Comparison of ENCODE assay signal across 34 cellular contexts in genomic region chr2:23292024-23292423, GRCh38.
DNase-seq lines count a peak whose midpoint lies in the region; ATAC-seq and TF ChIP-seq lines count a peak whose summit lies in the region.
"Had no signal": no experiment of that assay in that cellular context is flagged by ENCODE, and none has a peak within 500 bp of the region (broad histone marks: within the 10 kb centered on the region; RNA-seq: fewer than 3 reads in every experiment).

No MANE protein-coding gene starts in this region.

- no peak for DNase-seq in SK-N-SH
- peak; percentile 55 for DNase-seq in Karpas-422
- no peak for DNase-seq in endodermal cell
- DNase-seq in vagina (ENCODE audit: extremely low spot score in 2 of 2): peak; percentile 52 to 87
- DNase-seq in psoas muscle: no peak
- DNase-seq in upper lobe of right lung: no peak
- DNase-seq: activated CD4-positive, alpha-beta memory T cell treated with anti-CD3 and anti-CD28 coated beads for 36 hours; activated CD4-positive, alpha-beta T cell treated with anti-CD3 and anti-CD28 coated beads for 1 hour; activated naive CD4-positive, alpha-beta T cell; activated naive CD8-positive, alpha-beta T cell treated with anti-CD3 and anti-CD28 coated beads, Interleukin-2, amount 50 U/mL, for 24 hours; CD8-positive, alpha-beta memory T cell; DMS153; foreskin fibroblast; heart left ventricle; left ventricle myocardium superior; NCI-H1105; NCI-H187; NCI-H2171 treated with DMSO at 0.1 percent for 48 hours; NCI-H510A; OCI-M1; posterior cingulate gyrus; right cardiac atrium; stimulated activated CD4-positive, alpha-beta T cell treated with anti-CD3 and anti-CD28 coated beads, Interleukin-1b, Interleukin-23, amount 100 ng/mL, for 48 hours had no signal

- no peak overlapping the region for H3K4me3 ChIP-seq in SK-N-SH (ENCODE audit: low read depth in 2 of 2, low read length in 1 of 2)
- H3K4me3 ChIP-seq in Karpas-422 (ENCODE audit: low read length): no peak overlapping the region
- no peak overlapping the region for H3K4me3 ChIP-seq in endodermal cell (ENCODE audit: low read length)
- H3K4me3 ChIP-seq in vagina: no peak overlapping the region
- H3K4me3 ChIP-seq in psoas muscle: no peak overlapping the region
- H3K4me3 ChIP-seq in upper lobe of right lung: no peak overlapping the region
- H3K4me3 ChIP-seq: coronary artery, esophagus muscularis mucosa, GM23338, heart left ventricle, SK-N-MC, thoracic aorta, uterus had no signal

- H3K27ac ChIP-seq in SK-N-SH (ENCODE audit: low read depth in 2 of 2, low read length in 1 of 2) (no peak overlapping the region), Karpas-422 (ENCODE audit: low read length) (no peak overlapping the region), endodermal cell (ENCODE audit: low read depth, low read length) (no peak overlapping the region), vagina (no peak overlapping the region), psoas muscle (no peak overlapping the region), upper lobe of right lung (no peak overlapping the region)
- H3K27ac ChIP-seq: coronary artery, heart left ventricle, neutrophil, SK-N-MC, thoracic aorta had no signal

- H4K20me1 ChIP-seq in SK-N-SH (ENCODE audit: insufficient read depth) (no peaks in the 10 kb centered on the region), Karpas-422 (ENCODE audit: insufficient read depth, low read depth, low read length) (no peaks in the 10 kb centered on the region)

- no peak for TF ChIP-seq POLR2A in vagina (IDR thresholded peaks at IDR 0.05)

- H3K79me2 ChIP-seq in SK-N-SH (ENCODE audit: insufficient read depth): no peaks in the 10 kb centered on the region
- H3K79me2 ChIP-seq in Karpas-422 (ENCODE audit: low read length): no peaks in the 10 kb centered on the region

- ATAC-seq in SK-N-SH treated with all-trans-retinoic acid at 6 μM for 48 hours (no peak), HG02678 (IDR thresholded peaks at IDR 0.05; ENCODE audit: unreplicated experiment) (no peak), psoas muscle (no peak), upper lobe of right lung (no peak)
- ATAC-seq: activated naive CD8-positive, alpha-beta T cell treated with anti-CD3 and anti-CD28 coated beads, Interleukin-2, amount 50 U/mL, for 24 hours; GM23338; left ventricle myocardium superior had no signal

- H3K4me3 Mint-ChIP-seq in endodermal cell: no peak overlapping the region
- H3K4me3 Mint-ChIP-seq: activated CD4-positive, alpha-beta memory T cell treated with anti-CD3 and anti-CD28 coated beads for 36 hours; activated naive CD8-positive, alpha-beta T cell treated with anti-CD3 and anti-CD28 coated beads, Interleukin-2, amount 50 U/mL, for 24 hours; CD8-positive, alpha-beta memory T cell; GM23338; stimulated activated naive CD8-positive, alpha-beta T cell treated with anti-CD3 and anti-CD28 coated beads, Interleukin-15, Interleukin-2, amounts not matched to agents 100 ng/mL and 50 ng/mL, for 24 hours; T-helper 1 cell treated with Interleukin-12 subunit alpha and Interleukin-12 subunit beta and Interleukin-4 antibody, amounts not matched to agents 30 μg/mL and 1 μg/mL, for 36 hours had no signal

- no peak overlapping the region for H3K27ac Mint-ChIP-seq in endodermal cell
- H3K27ac Mint-ChIP-seq: activated CD4-positive, alpha-beta memory T cell treated with anti-CD3 and anti-CD28 coated beads for 36 hours; activated naive CD8-positive, alpha-beta T cell treated with anti-CD3 and anti-CD28 coated beads, Interleukin-2, amount 50 U/mL, for 24 hours; CD8-positive, alpha-beta memory T cell; GM23338; stimulated activated naive CD8-positive, alpha-beta T cell treated with anti-CD3 and anti-CD28 coated beads, Interleukin-15, Interleukin-2, amounts not matched to agents 100 ng/mL and 50 ng/mL, for 24 hours; T-helper 1 cell treated with Interleukin-12 subunit alpha and Interleukin-12 subunit beta and Interleukin-4 antibody, amounts not matched to agents 30 μg/mL and 1 μg/mL, for 36 hours had no signal

- peaks cover 2 to 6% of the 10 kb centered on the region in 2 experiments for H3K4me1 ChIP-seq in SK-N-SH (ENCODE audit: control insufficient read depth in 1 of 2, insufficient read depth in 2 of 2, low read depth in 1 of 2, low read length in 1 of 2)
- H3K4me1 ChIP-seq in Karpas-422 (ENCODE audit: low read length): no peaks in the 10 kb centered on the region
- no peaks in the 10 kb centered on the region for H3K4me1 ChIP-seq in endodermal cell (ENCODE audit: control insufficient read depth, insufficient read depth, low read length)
- H3K4me1 ChIP-seq in vagina: peaks cover 34% of the 10 kb centered on the region
- H3K4me1 ChIP-seq in psoas muscle: peaks cover 3% of the 10 kb centered on the region
- peaks cover 21% of the 10 kb centered on the region for H3K4me1 ChIP-seq in upper lobe of right lung
- H3K4me1 ChIP-seq: uterus had no signal

- H3K9me3 ChIP-seq in SK-N-SH: no peaks in the 10 kb centered on the region
- no peaks in the 10 kb centered on the region for H3K9me3 ChIP-seq in Karpas-422 (ENCODE audit: low read length)
- no peaks in the 10 kb centered on the region for H3K9me3 ChIP-seq in endodermal cell (ENCODE audit: control insufficient read depth, low read length)
- H3K9me3 ChIP-seq in vagina: no peaks in the 10 kb centered on the region
- H3K9me3 ChIP-seq in psoas muscle: no peaks in the 10 kb centered on the region
- no peaks in the 10 kb centered on the region for H3K9me3 ChIP-seq in upper lobe of right lung
- H3K9me3 ChIP-seq: esophagus muscularis mucosa, heart left ventricle, neutrophil, thoracic aorta, uterus had no signal

- H3K4me2 ChIP-seq in SK-N-SH: no peak overlapping the region
- H3K4me2 ChIP-seq in Karpas-422 (ENCODE audit: low read depth, low read length, poor library complexity, severe bottlenecking): no peak overlapping the region
- H3K4me2 ChIP-seq: GM23338 had no signal

- POLR2A ChIA-PET in SK-N-SH (lab: Yijun Ruan, JAX): no interaction called here

- peaks cover 2% of the 10 kb centered on the region for H3K27me3 Mint-ChIP-seq in endodermal cell (ENCODE audit: insufficient read depth)

- no peak for TF ChIP-seq RAD21 in SK-N-SH (IDR thresholded peaks at IDR 0.05; ENCODE audit: low read length)

- no peak overlapping the region for H3K9ac ChIP-seq in SK-N-SH
- H3K9ac ChIP-seq in Karpas-422 (ENCODE audit: low read length): no peak overlapping the region
- H3K9ac ChIP-seq in endodermal cell (ENCODE audit: extremely low read depth, low read length, poor library complexity, severe bottlenecking): no peak overlapping the region

- no peaks in the 10 kb centered on the region; the same call in 1 of the 2 replicates for H3K27me3 ChIP-seq in SK-N-SH (ENCODE audit: insufficient read depth)
- H3K27me3 ChIP-seq in Karpas-422 (ENCODE audit: low read length): no peaks in the 10 kb centered on the region
- H3K27me3 ChIP-seq in endodermal cell (ENCODE audit: control insufficient read depth, insufficient read depth, low read length, poor library complexity, severe bottlenecking): no peaks in the 10 kb centered on the region
- H3K27me3 ChIP-seq in vagina: no peaks in the 10 kb centered on the region
- no peaks in the 10 kb centered on the region for H3K27me3 ChIP-seq in psoas muscle (ENCODE audit: insufficient read depth in 3 of 3, low read length in 2 of 3)
- H3K27me3 ChIP-seq in upper lobe of right lung: no peaks in the 10 kb centered on the region
- H3K27me3 ChIP-seq: esophagus muscularis mucosa, uterus had no signal

- CTCF ChIA-PET in SK-N-SH (lab: Yijun Ruan, JAX): interaction anchor here (0.8 to 2.1 kb wide), 2 partner anchors 35 to 323 kb away, joined by 3 to 4 read pairs; no protein-coding TSS in a partner anchor

- TF ChIP-seq EP300 in SK-N-SH (IDR thresholded peaks at IDR 0.05; ENCODE audit: borderline replicate concordance in 1 of 2, low read depth in 1 of 2, low read length in 1 of 2): no peak

- H3K36me3 Mint-ChIP-seq in endodermal cell (ENCODE audit: low read depth): no peaks in the 10 kb centered on the region
- H3K36me3 Mint-ChIP-seq: activated CD4-positive, alpha-beta memory T cell treated with anti-CD3 and anti-CD28 coated beads for 36 hours; CD8-positive, alpha-beta memory T cell had no signal

- H3K36me3 ChIP-seq in SK-N-SH (replicated peaks in 1 of 2; ENCODE audit: control insufficient read depth in 1 of 2, insufficient read depth in 2 of 2, low read length in 1 of 2) (no peaks in the 10 kb centered on the region), Karpas-422 (ENCODE audit: insufficient read depth, low read length) (no peaks in the 10 kb centered on the region), endodermal cell (ENCODE audit: control insufficient read depth, insufficient read depth, low read length) (no peaks in the 10 kb centered on the region), vagina (no peaks in the 10 kb centered on the region), psoas muscle (ENCODE audit: insufficient read depth in 1 of 2, low read depth in 1 of 2) (no peaks in the 10 kb centered on the region), upper lobe of right lung (no peaks in the 10 kb centered on the region)
- H3K36me3 ChIP-seq: esophagus muscularis mucosa, heart left ventricle, neutrophil, thoracic aorta, uterus had no signal

- peaks cover 6% of the 10 kb centered on the region for H3F3A ChIP-seq in SK-N-SH (replicated peaks; ENCODE audit: insufficient read depth)

- H2AFZ ChIP-seq in SK-N-SH (ENCODE audit: low read depth): no peak overlapping the region
- H2AFZ ChIP-seq in Karpas-422 (ENCODE audit: low read length): no peak overlapping the region
- H2AFZ ChIP-seq: GM23338 had no signal

- TF ChIP-seq CTCF in SK-N-SH (IDR thresholded peaks at IDR 0.05): 0 out of 2 replicates have a peak, but pooled peaks have one; percentile 11
- peak; percentile 63 for TF ChIP-seq CTCF in endodermal cell (conservative IDR thresholded peaks at IDR 0.05)
- TF ChIP-seq CTCF in vagina (IDR thresholded peaks at IDR 0.05): no peak
- TF ChIP-seq CTCF in psoas muscle (IDR thresholded peaks at IDR 0.05): no peak
- TF ChIP-seq CTCF in upper lobe of right lung (IDR thresholded peaks at IDR 0.05): no peak

- intact Hi-C loops in vagina (cut with DNase I): no loop called here
- intact Hi-C loops in psoas muscle (cut with DNase I): no loop called here
- intact Hi-C loops in upper lobe of right lung (cut with DNase I): no loop called here

- H3K9me2 ChIP-seq in SK-N-SH (no peaks in the 10 kb centered on the region), Karpas-422 (replicated peaks; ENCODE audit: insufficient read depth, low read length) (no peaks in the 10 kb centered on the region)

- WGBS in SK-N-SH (ENCODE audit: low lambda C conversion rate): 54% methylated on average over 3 of the region's 3 CpGs
- 93 to 100% methylated on average over 1 to 3 of the region's 3 CpGs for WGBS in endodermal cell (ENCODE audit: insufficient coverage in 1 of 2, insufficient read length in 1 of 2), 2 experiments
- WGBS in psoas muscle, 3 donors: 96 to 99% (median 98%) methylated on average over 3 of the region's 3 CpGs

- peaks cover 7% of the 10 kb centered on the region for H3K4me1 Mint-ChIP-seq in endodermal cell
- H3K4me1 Mint-ChIP-seq: activated naive CD8-positive, alpha-beta T cell treated with anti-CD3 and anti-CD28 coated beads, Interleukin-2, amount 50 U/mL, for 24 hours; CD8-positive, alpha-beta memory T cell had no signal

- H3K9me3 Mint-ChIP-seq in endodermal cell: no peaks in the 10 kb centered on the region
- H3K9me3 Mint-ChIP-seq: activated CD4-positive, alpha-beta memory T cell treated with anti-CD3 and anti-CD28 coated beads for 36 hours; activated naive CD8-positive, alpha-beta T cell treated with anti-CD3 and anti-CD28 coated beads, Interleukin-2, amount 50 U/mL, for 24 hours; GM23338; stimulated activated naive CD8-positive, alpha-beta T cell treated with anti-CD3 and anti-CD28 coated beads, Interleukin-15, Interleukin-2, amounts not matched to agents 100 ng/mL and 50 ng/mL, for 24 hours; T-helper 1 cell treated with Interleukin-12 subunit alpha and Interleukin-12 subunit beta and Interleukin-4 antibody, amounts not matched to agents 30 μg/mL and 1 μg/mL, for 36 hours had no signal

Comparison
In these comparisons a context has a peak if more than half of its experiments do, and no peak if none do; other contexts are left out.
1. DNase-seq: peak in Karpas-422 (single experiment) and vagina (2 of 2); none in SK-N-SH (single experiment), endodermal cell (single experiment), psoas muscle (0 of 2) and upper lobe of right lung (single experiment).
2. CTCF ChIP-seq: peak in SK-N-SH (single experiment) and endodermal cell (single experiment); none in vagina (0 of 3), psoas muscle (single experiment) and upper lobe of right lung (single experiment).